28 cellular contexts compared by ENCODE assay signal in the genomic region with DNA sequence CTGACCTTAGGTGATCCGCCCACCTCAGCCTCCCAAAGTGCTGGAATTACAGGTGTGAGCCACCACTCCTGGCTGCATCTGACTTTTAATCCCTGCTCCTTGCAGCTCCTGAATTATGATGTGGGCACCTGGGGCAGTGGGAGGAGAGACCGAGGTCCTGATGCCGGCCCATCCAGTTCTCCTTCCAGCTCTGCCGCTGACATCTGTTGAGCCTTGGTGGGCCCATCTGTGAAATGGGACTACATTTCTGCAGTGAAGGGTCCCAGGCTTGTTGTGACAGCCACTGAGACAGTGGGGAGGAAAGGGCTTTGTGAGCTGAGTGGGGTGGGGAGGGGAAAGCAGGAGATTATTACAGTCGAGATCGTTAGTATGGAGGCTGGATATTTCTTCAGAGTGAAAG. TPM values are rescaled to one million over a fixed set of nuclear protein-coding genes. Genes with fewer than 3 reads are reported as not detected.
DNase-seq lines count a peak whose midpoint lies in the region; ATAC-seq, FAIRE-seq and TF ChIP-seq lines count a peak whose summit lies in the region.
"Had no signal": no experiment of that assay in that cellular context is flagged by ENCODE, and none has a peak within 500 bp of the region (broad histone marks: within the 10 kb centered on the region; RNA-seq: fewer than 3 reads in every experiment).

No MANE protein-coding gene starts in this region.

- no peak overlapping the region for H3K27ac ChIP-seq in BLaER1
- H3K27ac ChIP-seq in CD4-positive, alpha-beta T cell (ENCODE audit: low read depth, low read length): no peak overlapping the region
- no peak overlapping the region for H3K27ac ChIP-seq in trophoblast cell (ENCODE audit: low read depth, low read length)
- H3K27ac ChIP-seq in GM23338 (ENCODE audit: low read depth): no peak overlapping the region

- in situ Hi-C loops in GM13976 (cut with MboI; ENCODE audit: low sequenced_read_pairs, unreplicated experiment): loop anchor here (25.0 kb wide), 1 partner anchor 239 kb away; the partner anchor contains the start of gene PLA2G2E

- peaks cover 58% of the 10 kb centered on the region for H3K4me1 ChIP-seq in BLaER1
- H3K4me1 ChIP-seq in trophoblast cell (ENCODE audit: control insufficient read depth in 1 of 2, insufficient read depth in 2 of 2, low read length in 2 of 2): peaks cover 0 to 6% of the 10 kb centered on the region in 2 experiments
- peaks cover 9% of the 10 kb centered on the region; the same call in 1 of the 2 replicates for H3K4me1 ChIP-seq in GM23338 (ENCODE audit: insufficient read depth)
- H3K4me1 ChIP-seq: BE2C had no signal

- intact Hi-C loops in CD4-positive, alpha-beta T cell (cut with DNase I, micrococcal nuclease): loop anchor here (5.0 to 10.0 kb wide), 3 partner anchors 386 to 434 kb away; no protein-coding TSS in a partner anchor

- H3K27ac Mint-ChIP-seq in CD4-positive, alpha-beta T cell: no peak overlapping the region
- H3K27ac Mint-ChIP-seq in chondrocyte (ENCODE audit: unreplicated experiment): no peak overlapping the region
- no peak overlapping the region for H3K27ac Mint-ChIP-seq in GM23338
- H3K27ac Mint-ChIP-seq: H9 had no signal

- POLR2A ChIA-PET in CD4-positive, alpha-beta T cell (lab: Charles Lee): no interaction called here

- H2AFZ ChIP-seq in trophoblast cell (ENCODE audit: insufficient read depth, low read length, poor library complexity) (no peak overlapping the region), GM23338 (no peak overlapping the region)

- H3K79me1 ChIP-seq in trophoblast cell (ENCODE audit: low read length): no peaks in the 10 kb centered on the region

- H2AK5ac ChIP-seq in trophoblast cell (ENCODE audit: low read length): no peak overlapping the region

- WGBS in trophoblast cell (ENCODE audit: extremely low coverage, insufficient coverage, insufficient read length): no CpG with 5 or more reads among the region's 6 CpGs

- H3K4me2 ChIP-seq in BLaER1 (peak overlapping the region; percentile 98), trophoblast cell (ENCODE audit: low read length) (no peak overlapping the region), GM23338 (no peak overlapping the region)

- DNase-seq in CD4-positive, alpha-beta T cell: no peak
- DNase-seq in chondrocyte (ENCODE audit: low spot score): peak; percentile 26
- DNase-seq in trophoblast cell: no peak
- no peak for DNase-seq in H54 (ENCODE audit: insufficient read length, low spot score)
- DNase-seq in GM13976 (ENCODE audit: low spot score): no peak
- DNase-seq in GM19238 (ENCODE audit: insufficient read length, low spot score): no peak
- DNase-seq in GM23338 (ENCODE audit: low spot score): no peak
- DNase-seq: BE2C; CD4-positive, CD25-positive, alpha-beta regulatory T cell; H9; KBM-7; MG63; NCI-H2029; NCI-H446; NCI-H524 treated with DMSO at 0.1 percent for 48 hours; NCI-H82; NK-92 treated with Interleukin-12 subunit alpha and Interleukin-12 subunit beta, amount 100 ng/mL, for 24 hours; SK-N-SH; SW 1271 had no signal

- no peaks in the 10 kb centered on the region for H3K79me2 ChIP-seq in trophoblast cell (ENCODE audit: control insufficient read depth, insufficient read depth, low read length, poor library complexity)
- H3K79me2 ChIP-seq in GM23338 (replicated peaks; ENCODE audit: insufficient read depth): no peaks in the 10 kb centered on the region

- H3K4me3 ChIP-seq in BLaER1: no peak overlapping the region
- no peak overlapping the region for H3K4me3 ChIP-seq in trophoblast cell (ENCODE audit: low read depth, low read length)
- no peak overlapping the region for H3K4me3 ChIP-seq in GM23338
- H3K4me3 ChIP-seq: MG63 had no signal

- no peak overlapping the region for H3K4ac ChIP-seq in trophoblast cell (ENCODE audit: low read depth, low read length)

- no peak overlapping the region for H4K91ac ChIP-seq in trophoblast cell (ENCODE audit: low read depth, low read length)

- FAIRE-seq in H54 (lab: Jason Lieb, UNC): no peak
- FAIRE-seq: D721Med, G401.6, GM19239 had no signal

- no peak overlapping the region for H2BK12ac ChIP-seq in trophoblast cell (ENCODE audit: low read length)

- peaks cover 12% of the 10 kb centered on the region for H3K4me1 Mint-ChIP-seq in CD4-positive, alpha-beta T cell (ENCODE audit: low read depth)
- H3K4me1 Mint-ChIP-seq in chondrocyte (ENCODE audit: low read depth): peaks cover 3% of the 10 kb centered on the region
- peaks cover 23% of the 10 kb centered on the region for H3K4me1 Mint-ChIP-seq in GM23338

- H3K9me2 ChIP-seq in GM23338 (ENCODE audit: insufficient read depth): no peaks in the 10 kb centered on the region
- H3K9me2 ChIP-seq: SK-N-SH had no signal

- H3K36me3 ChIP-seq in BLaER1 (no peaks in the 10 kb centered on the region), trophoblast cell (ENCODE audit: control insufficient read depth in 1 of 2, insufficient read depth in 2 of 2, low read length in 2 of 2) (no peaks in the 10 kb centered on the region), GM23338 (ENCODE audit: insufficient read depth) (no peaks in the 10 kb centered on the region)
- H3K36me3 ChIP-seq: BE2C, MG63 had no signal

- H3K36me3 Mint-ChIP-seq in CD4-positive, alpha-beta T cell (ENCODE audit: low read depth): no peaks in the 10 kb centered on the region
- H3K36me3 Mint-ChIP-seq in chondrocyte (ENCODE audit: low read depth): no peaks in the 10 kb centered on the region
- no peaks in the 10 kb centered on the region for H3K36me3 Mint-ChIP-seq in GM23338 (ENCODE audit: low read depth)
- H3K36me3 Mint-ChIP-seq: CD4-positive, CD25-positive, alpha-beta regulatory T cell had no signal

- TF ChIP-seq POLR2A in H54 (IDR thresholded peaks at IDR 0.05; ENCODE audit: low read depth, low read length): no peak

- no peak for TF ChIP-seq CTCF in CD4-positive, alpha-beta T cell (IDR thresholded peaks at IDR 0.05)
- TF ChIP-seq CTCF in chondrocyte (IDR thresholded peaks at IDR 0.05) (no peak), GM13976 (IDR thresholded peaks at IDR 0.05; ENCODE audit: borderline replicate concordance, control extremely low read depth, extremely low read depth, insufficient read depth, missing control alignments) (no peak), GM23338 (conservative IDR thresholded peaks at IDR 0.05; ENCODE audit: low read depth in 2 of 2) (no peak)

- no peak overlapping the region for H3K23ac ChIP-seq in trophoblast cell (ENCODE audit: low read length)

- H3K27me3 ChIP-seq in BLaER1 (no peaks in the 10 kb centered on the region), trophoblast cell (ENCODE audit: insufficient read depth, low read length) (no peaks in the 10 kb centered on the region), GM23338 (ENCODE audit: insufficient read depth) (no peaks in the 10 kb centered on the region)
- H3K27me3 ChIP-seq in CD4-positive, alpha-beta T cell (ENCODE audit: control insufficient read depth, insufficient read depth, low read length): no peaks in the 10 kb centered on the region
- H3K27me3 ChIP-seq: BE2C, MG63 had no signal

- no peak overlapping the region for H3K14ac ChIP-seq in trophoblast cell (ENCODE audit: low read length)

- no peak overlapping the region for H4K12ac ChIP-seq in trophoblast cell (ENCODE audit: low read depth, low read length)

- no peak overlapping the region for H2BK5ac ChIP-seq in trophoblast cell (ENCODE audit: low read depth, low read length, poor library complexity)

- no peak overlapping the region for H4K8ac ChIP-seq in trophoblast cell (ENCODE audit: low read depth, low read length)

- 0 out of 2 replicates have a peak, but pooled peaks cover 3% of the 10 kb centered on the region for H3F3A ChIP-seq in GM23338 (replicated peaks; ENCODE audit: low read depth)

- no peak overlapping the region for H3K18ac ChIP-seq in trophoblast cell (ENCODE audit: low read length)

- no peak overlapping the region for H2BK120ac ChIP-seq in trophoblast cell (ENCODE audit: insufficient read depth, low read length, poor library complexity)

- no peaks in the 10 kb centered on the region for H3K9me3 Mint-ChIP-seq in CD4-positive, alpha-beta T cell
- H3K9me3 Mint-ChIP-seq in chondrocyte (ENCODE audit: low read depth): no peaks in the 10 kb centered on the region
- no peaks in the 10 kb centered on the region for H3K9me3 Mint-ChIP-seq in GM23338
- H3K9me3 Mint-ChIP-seq: H9 had no signal

- peak overlapping the region; percentile 20 for H3K4me3 Mint-ChIP-seq in CD4-positive, alpha-beta T cell
- no peak overlapping the region for H3K4me3 Mint-ChIP-seq in chondrocyte (ENCODE audit: unreplicated experiment)
- H3K4me3 Mint-ChIP-seq in GM23338: no peak overlapping the region
- H3K4me3 Mint-ChIP-seq: H9 had no signal

- CTCF ChIA-PET in CD4-positive, alpha-beta T cell (lab: Charles Lee): interaction anchor here (1.0 to 1.2 kb wide), 2 partner anchors 176 to 269 kb away, joined by 3 to 4 read pairs; partner anchors contain the start of gene OTUD3

- H3K9ac ChIP-seq in BLaER1 (no peak overlapping the region), trophoblast cell (ENCODE audit: low read length) (peak overlapping the region; percentile 49)
- H3K9ac ChIP-seq: SK-N-SH had no signal

- ATAC-seq in CD4-positive, alpha-beta T cell (ENCODE audit: poor library complexity): no peak
- ATAC-seq in GM23338: no peak
- ATAC-seq: Panc1 had no signal

- H3K9me3 ChIP-seq in BLaER1: peaks cover 12% of the 10 kb centered on the region
- H3K9me3 ChIP-seq in CD4-positive, alpha-beta T cell (ENCODE audit: control insufficient read depth, low read length): no peaks in the 10 kb centered on the region
- peaks cover 3% of the 10 kb centered on the region for H3K9me3 ChIP-seq in trophoblast cell (ENCODE audit: insufficient read depth, low read depth, low read length)
- H3K9me3 ChIP-seq: BE2C, MG63, SK-N-SH had no signal

- H4K20me1 ChIP-seq in BLaER1 (no peaks in the 10 kb centered on the region), GM23338 (replicated peaks; ENCODE audit: insufficient read depth) (no peaks in the 10 kb centered on the region)

- no peaks in the 10 kb centered on the region for H3K27me3 Mint-ChIP-seq in CD4-positive, alpha-beta T cell
- H3K27me3 Mint-ChIP-seq in chondrocyte (ENCODE audit: low read depth) (peaks cover 13% of the 10 kb centered on the region), GM23338 (ENCODE audit: insufficient read depth, low read depth, poor library complexity) (peaks cover 5% of the 10 kb centered on the region)
- H3K27me3 Mint-ChIP-seq: CD4-positive, CD25-positive, alpha-beta regulatory T cell had no signal

RNA-seq across cellular contexts. Expression of gene PLA2G2F, which starts 11.8 kb away (rescaled TPM):
- total RNA-seq in CD4-positive, alpha-beta T cell: not detected
- not detected in 3 replicates for total RNA-seq in chondrocyte
- polyA plus RNA-seq in trophoblast cell (2013): 6.6 TPM in 2 replicates
- total RNA-seq in GM23338 (2014; rRNA removed; shearing (Covaris generic)): not detected in 2 replicates
- polyA plus RNA-seq in GM23338 (2016; fragmentation: Nextera tagmentation; extraction: Ambion mirVana): not detected in 2 replicates
- total RNA-seq: A673; CD4-positive, CD25-positive, alpha-beta regulatory T cell; H9; HT1080; LHCN-M2; OCI-LY7 had no signal
- polyA plus RNA-seq: CD4-positive, CD25-positive, alpha-beta regulatory T cell; SK-N-SH had no signal

RNA-seq across cellular contexts. Expression of gene PLA2G2D, which starts 31.6 kb away (rescaled TPM):
- total RNA-seq in CD4-positive, alpha-beta T cell: not detected
- total RNA-seq in chondrocyte: not detected in 3 replicates
- 0.03 TPM in 1 of 2 replicates, not detected in the other for polyA plus RNA-seq in trophoblast cell (2013)
- total RNA-seq in GM23338 (2014; rRNA removed; shearing (Covaris generic)): not detected in 2 replicates
- polyA plus RNA-seq in GM23338 (2016; fragmentation: Nextera tagmentation; extraction: Ambion mirVana): not detected in 2 replicates
- total RNA-seq: A673; CD4-positive, CD25-positive, alpha-beta regulatory T cell; H9; HT1080; LHCN-M2; OCI-LY7 had no signal
- polyA plus RNA-seq: CD4-positive, CD25-positive, alpha-beta regulatory T cell; SK-N-SH had no signal

RNA-seq across cellular contexts. Expression of gene UBXN10, which starts 34.9 kb away (rescaled TPM):
- under 1 TPM; 0.22 to 0.44 TPM for total RNA-seq in CD4-positive, alpha-beta T cell
- not detected in 3 replicates for total RNA-seq in chondrocyte
- polyA plus RNA-seq in trophoblast cell (2013): 0.75 and 0.88 TPM in 2 replicates
- 0.58 and 0.69 TPM in 2 replicates for total RNA-seq in GM23338 (2014; rRNA removed; shearing (Covaris generic))
- polyA plus RNA-seq in GM23338 (2016; fragmentation: Nextera tagmentation; extraction: Ambion mirVana): 0.26 and 0.27 TPM in 2 replicates
- total RNA-seq: A673, HT1080, LHCN-M2 had no signal
- polyA plus RNA-seq: SK-N-SH had no signal

RNA-seq across cellular contexts. Expression of gene PLA2G2C, which starts 35.3 kb away (rescaled TPM):
- not detected for total RNA-seq in CD4-positive, alpha-beta T cell
- not detected in 3 replicates for total RNA-seq in chondrocyte
- not detected in 2 replicates for polyA plus RNA-seq in trophoblast cell (2013)
- not detected in 2 replicates for total RNA-seq in GM23338 (2014; rRNA removed; shearing (Covaris generic))
- not detected in 2 replicates for polyA plus RNA-seq in GM23338 (2016; fragmentation: Nextera tagmentation; extraction: Ambion mirVana)
- total RNA-seq: A673; CD4-positive, CD25-positive, alpha-beta regulatory T cell; H9; HT1080; LHCN-M2 had no signal
- polyA plus RNA-seq: CD4-positive, CD25-positive, alpha-beta regulatory T cell; SK-N-SH had no signal
